Comparison of ENCODE assay signal across 23 cellular contexts in the genomic region with DNA sequence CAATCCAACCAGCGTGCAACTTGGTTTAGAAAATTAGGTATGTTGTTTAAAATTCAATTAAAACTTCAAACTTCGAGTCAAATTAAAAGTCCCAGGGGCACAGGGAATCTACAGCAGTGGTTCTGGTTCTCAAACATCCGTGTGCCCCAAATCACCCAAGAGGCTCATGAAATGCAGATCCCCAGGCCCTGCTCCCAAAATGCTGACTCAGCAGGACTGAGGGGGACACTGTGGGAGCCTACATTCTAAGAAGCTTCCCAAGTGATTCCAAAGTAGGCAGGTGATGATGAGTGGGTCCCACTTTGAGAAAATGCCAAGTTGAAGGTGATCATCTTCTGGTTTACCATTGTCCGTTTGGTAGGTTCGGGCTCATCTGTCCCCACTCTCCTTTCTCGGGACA.
"Had no signal": no experiment of that assay in that cellular context is flagged by ENCODE, and none has a peak within 500 bp of the region (broad histone marks: within the 10 kb centered on the region; RNA-seq: fewer than 3 reads in every experiment).

No MANE protein-coding gene starts in this region.

- ATAC-seq: effector memory CD8-positive, alpha-beta T cell; esophagus mucosa; gastrocnemius medialis; left cardiac atrium; left lung; left ventricle myocardium superior; lower lobe of right lung; mucosa of descending colon; naive thymus-derived CD8-positive, alpha-beta T cell had no signal

- H3K27ac ChIP-seq: epithelial cell of prostate, esophagus squamous epithelium, gastrocnemius medialis, left lung, lower lobe of right lung had no signal

- H3K4me1 ChIP-seq: esophagus squamous epithelium, gastrocnemius medialis, lower lobe of right lung had no signal

- H3K9me3 ChIP-seq: esophagus squamous epithelium, gastrocnemius medialis, left lung, lower lobe of right lung, mucosa of descending colon had no signal

- H3K27me3 ChIP-seq: esophagus squamous epithelium, gastrocnemius medialis, left lung had no signal

- DNase-seq: effector CD8-positive, alpha-beta T cell; effector memory CD8-positive, alpha-beta T cell; erythroblast; esophagus squamous epithelium; foreskin fibroblast; gastrocnemius medialis; glutamatergic neuron; head of caudate nucleus; heart right ventricle; hippocampal formation; left cardiac atrium; left lung; left ventricle myocardium superior; lower lobe of right lung; mesenchymal stem cell; mucosa of descending colon; naive B cell; naive thymus-derived CD8-positive, alpha-beta T cell had no signal

- H3K4me3 ChIP-seq: esophagus squamous epithelium, gastrocnemius medialis, heart right ventricle, left lung, lower lobe of right lung, mucosa of descending colon had no signal

- FAIRE-seq: endometrium, islet of Langerhans, keratinocyte had no signal

- H3K36me3 ChIP-seq: esophagus squamous epithelium, gastrocnemius medialis, heart right ventricle, left lung, lower lobe of right lung had no signal
